11 cellular contexts compared by ENCODE assay signal in genomic region chr15:87619161-87619960, GRCh38.
DNase-seq lines count a peak whose midpoint lies in the region; ATAC-seq and FAIRE-seq lines count a peak whose summit lies in the region.
"Had no signal": no experiment of that assay in that cellular context is flagged by ENCODE, and none has a peak within 500 bp of the region (broad histone marks: within the 10 kb centered on the region; RNA-seq: fewer than 3 reads in every experiment).

No MANE protein-coding gene starts in this region.

- DNase-seq in Daoy (ENCODE audit: low read depth) (peak; percentile 51), RCC 7860 (ENCODE audit: low spot score) (peak; percentile 66), fibroblast of peridontal ligament (ENCODE audit: extremely low read depth) (peak; percentile 61), pons (ENCODE audit: low spot score) (peak; percentile 17), nucleus accumbens (lab: John Stamatoyannopoulos, UW) (no peak), GF-D8 (lab: John Stamatoyannopoulos, UW) (no peak)
- DNase-seq: activated naive CD8-positive, alpha-beta T cell treated with anti-CD3 and anti-CD28 coated beads, Interleukin-2, amount 10 ng/mL, durations not matched to agents 7 days and 5 days; NCI-H526 treated with DMSO at 0.1 percent for 48 hours; right lobe of liver had no signal

- ATAC-seq in GM21367 (IDR thresholded peaks at IDR 0.05; ENCODE audit: unreplicated experiment) (no peak), GM18861 (IDR thresholded peaks at IDR 0.05; ENCODE audit: unreplicated experiment) (no peak)

- FAIRE-seq in RCC 7860 (lab: Jason Lieb, UNC): no peak

Comparison
In these comparisons a context has a peak if more than half of its experiments do, and no peak if none do; other contexts are left out.
1. DNase-seq: peak in Daoy (single experiment), RCC 7860 (single experiment), fibroblast of peridontal ligament (single experiment) and pons (single experiment); none in nucleus accumbens (0 of 56) and GF-D8 (single experiment).